25 cellular contexts compared by ENCODE assay signal in genomic region chr2:120360307-120360855, GRCh38. TPM values are rescaled to one million over a fixed set of nuclear protein-coding genes. Genes with fewer than 3 reads are reported as not detected.
DNase-seq lines count a peak whose midpoint lies in the region; ATAC-seq and TF ChIP-seq lines count a peak whose summit lies in the region.
"Had no signal": no experiment of that assay in that cellular context is flagged by ENCODE, and none has a peak within 500 bp of the region (broad histone marks: within the 10 kb centered on the region; RNA-seq: fewer than 3 reads in every experiment).

No MANE protein-coding gene starts in this region.

- H3K36me3 ChIP-seq in right atrium auricular region: no peaks in the 10 kb centered on the region
- H3K36me3 ChIP-seq: breast epithelium, MG63, Peyer's patch had no signal

- H3K4me3 ChIP-seq in right atrium auricular region: no peak overlapping the region
- H3K4me3 ChIP-seq in astrocyte of the spinal cord (ENCODE audit: low read depth, low read length): no peak overlapping the region
- H3K4me3 ChIP-seq in fibroblast of the aortic adventitia (ENCODE audit: low read depth, low read length): no peak overlapping the region
- no peak overlapping the region for H3K4me3 ChIP-seq in foreskin fibroblast (ENCODE audit: low read depth in 1 of 2, low read length in 2 of 2)
- H3K4me3 ChIP-seq: breast epithelium, MG63, Peyer's patch had no signal

- TF ChIP-seq CTCF in right atrium auricular region (IDR thresholded peaks at IDR 0.05) (no peak), astrocyte of the spinal cord (IDR thresholded peaks at IDR 0.05; ENCODE audit: low read depth, low read length) (no peak), fibroblast of the aortic adventitia (IDR thresholded peaks at IDR 0.05; ENCODE audit: insufficient read depth, low read length) (no peak), foreskin fibroblast (IDR thresholded peaks at IDR 0.05; ENCODE audit: low read depth, low read length) (no peak)

- intact Hi-C loops in Right ventricle myocardium superior (cut with DNase I): no loop called here

- H3K27ac ChIP-seq in right atrium auricular region: no peak overlapping the region
- H3K27ac ChIP-seq: breast epithelium, parathyroid adenoma, Peyer's patch had no signal

- no peaks in the 10 kb centered on the region for H3K4me1 ChIP-seq in right atrium auricular region
- H3K4me1 ChIP-seq: breast epithelium, parathyroid adenoma, Peyer's patch had no signal

- no peaks in the 10 kb centered on the region for H3K27me3 ChIP-seq in right atrium auricular region
- H3K27me3 ChIP-seq: breast epithelium, MG63, Peyer's patch had no signal

- peak; percentile 72 for ATAC-seq in Right ventricle myocardium superior (ENCODE audit: poor library complexity)
- no peak for ATAC-seq in stimulated activated naive CD8-positive, alpha-beta T cell treated with anti-CD3 and anti-CD28 coated beads, Interleukin-15, Interleukin-2, amounts not matched to agents 100 U/mL and 50 U/mL, for 24 hours
- ATAC-seq: activated CD4-positive, alpha-beta T cell treated with anti-CD3 and anti-CD28 coated beads for 36 hours; activated naive CD8-positive, alpha-beta T cell treated with anti-CD3 and anti-CD28 coated beads, Interleukin-2, amount 50 U/mL, for 24 hours; sciatic nerve had no signal

- DNase-seq in Right ventricle myocardium superior: no peak
- DNase-seq in right atrium auricular region (ENCODE audit: low spot score): no peak
- DNase-seq in astrocyte of the spinal cord (ENCODE audit: low read depth, low spot score): peak; percentile 14
- peak; percentile 66 for DNase-seq in fibroblast of the aortic adventitia (ENCODE audit: low read depth)
- no peak for DNase-seq in NCI-H510A treated with DMSO at 0.1 percent for 48 hours (lab: John Stamatoyannopoulos, UW)
- no peak for DNase-seq in foreskin fibroblast
- DNase-seq in stimulated activated naive CD8-positive, alpha-beta T cell treated with anti-CD3 and anti-CD28 coated beads, Interleukin-15, Interleukin-2, amounts not matched to agents 100 U/mL and 50 U/mL, for 24 hours: no peak
- no peak for DNase-seq in cerebellum (ENCODE audit: low spot score)
- DNase-seq: activated CD4-positive, alpha-beta T cell treated with anti-CD3 and anti-CD28 coated beads for 36 hours; activated effector memory CD4-positive, alpha-beta T cell treated with anti-CD3 and anti-CD28 coated beads, Interleukin-2, amount 50 U/mL, for 16 hours; activated naive CD8-positive, alpha-beta T cell treated with anti-CD3 and anti-CD28 coated beads, Interleukin-2, amount 50 U/mL, for 24 hours; COR-L47; GF-D8; GOT3; hippocampal formation; MG63; NCI-H1417 treated with DMSO at 0.1 percent for 48 hours; NCI-H446 treated with DMSO at 0.1 percent for 48 hours; NK-92 treated with Interleukin-12 subunit alpha and Interleukin-12 subunit beta, amount 100 ng/mL, for 24 hours; Peyer's patch; stimulated activated CD4-positive, alpha-beta T cell treated with anti-CD3 and anti-CD28 coated beads, Interleukin-15, amount 100 ng/mL, for 24 hours had no signal

- no peaks in the 10 kb centered on the region for H3K9me3 ChIP-seq in right atrium auricular region
- H3K9me3 ChIP-seq: breast epithelium, MG63, Peyer's patch had no signal

- in situ Hi-C loops in astrocyte of the spinal cord (cut with HindIII; ENCODE audit: low sequenced_read_pairs): no loop called here

RNA-seq across cellular contexts. Expression of gene INHBB, which starts 14.4 kb away (rescaled TPM):
- total RNA-seq in Right ventricle myocardium superior (8.2 TPM), right atrium auricular region (1 to 10 TPM in 1 of 2 donors, under 1 TPM in 1; 0.74 to 5.9 TPM), fibroblast of the aortic adventitia (ENCODE audit: low replicate concordance) (not detected in 2 replicates), cerebellum (6.1 TPM)
- total RNA-seq: activated CD4-positive, alpha-beta T cell treated with anti-CD3 and anti-CD28 coated beads for 36 hours; SK-MEL-5 had no signal

Comparison
In these comparisons a context has a peak if more than half of its experiments do, and no peak if none do; other contexts are left out.
1. DNase-seq: peak in astrocyte of the spinal cord (single experiment) and fibroblast of the aortic adventitia (single experiment); none in Right ventricle myocardium superior (single experiment), right atrium auricular region (single experiment), NCI-H510A treated with DMSO at 0.1 percent for 48 hours (single experiment), foreskin fibroblast (0 of 2), stimulated activated naive CD8-positive, alpha-beta T cell treated with anti-CD3 and anti-CD28 coated beads, Interleukin-15, Interleukin-2, amounts not matched to agents 100 U/mL and 50 U/mL, for 24 hours (single experiment) and cerebellum (single experiment).